10 cellular contexts compared by ENCODE assay signal in genomic region chr6:143397229-143398222, GRCh38. TPM values are rescaled to one million over a fixed set of nuclear protein-coding genes. Genes with fewer than 3 reads are reported as not detected.
DNase-seq lines count a peak whose midpoint lies in the region; ATAC-seq, FAIRE-seq and TF ChIP-seq lines count a peak whose summit lies in the region.
"Had no signal": no experiment of that assay in that cellular context is flagged by ENCODE, and none has a peak within 500 bp of the region (broad histone marks: within the 10 kb centered on the region; RNA-seq: fewer than 3 reads in every experiment).

No MANE protein-coding gene starts in this region.

- H3K4me3 ChIP-seq in HEK293 (ENCODE audit: low read depth, low read length) (no peak overlapping the region), astrocyte (ENCODE audit: insufficient read depth, low read depth, low read length) (peak overlapping the region; percentile 4), upper lobe of right lung (no peak overlapping the region)

- no peaks in the 10 kb centered on the region for H3K27me3 ChIP-seq in astrocyte (ENCODE audit: insufficient read depth, low read length)
- no peaks in the 10 kb centered on the region for H3K27me3 ChIP-seq in upper lobe of right lung

- H3K36me3 ChIP-seq in HEK293 (ENCODE audit: control insufficient read depth in 2 of 2, insufficient read depth in 1 of 2, low read length in 2 of 2): no peaks in the 10 kb centered on the region
- H3K36me3 ChIP-seq in astrocyte (ENCODE audit: insufficient read depth, low read length): no peaks in the 10 kb centered on the region
- H3K36me3 ChIP-seq in upper lobe of right lung: no peaks in the 10 kb centered on the region

- ATAC-seq in upper lobe of right lung: peak; percentile 92
- no peak for ATAC-seq in HG02870 (IDR thresholded peaks at IDR 0.05; ENCODE audit: unreplicated experiment)
- no peak for ATAC-seq in HG03460 (IDR thresholded peaks at IDR 0.05; ENCODE audit: unreplicated experiment)

- H3K9ac ChIP-seq in astrocyte (ENCODE audit: low read length): peak overlapping the region; percentile 70

- peaks cover 11% of the 10 kb centered on the region for H3K4me1 ChIP-seq in HEK293 (ENCODE audit: control insufficient read depth, insufficient read depth, low read length)
- peaks cover 36% of the 10 kb centered on the region for H3K4me1 ChIP-seq in astrocyte (ENCODE audit: insufficient read depth, low read length)
- H3K4me1 ChIP-seq in upper lobe of right lung: peaks cover 8% of the 10 kb centered on the region

- H2AFZ ChIP-seq in astrocyte (ENCODE audit: low read depth, low read length): peak overlapping the region; percentile 12

- H3K9me3 ChIP-seq in HEK293 (ENCODE audit: control insufficient read depth, insufficient read depth, low read depth, low read length): no peaks in the 10 kb centered on the region
- H3K9me3 ChIP-seq in astrocyte (ENCODE audit: insufficient read depth, low read depth, low read length): no peaks in the 10 kb centered on the region
- H3K9me3 ChIP-seq in upper lobe of right lung: no peaks in the 10 kb centered on the region

- TF ChIP-seq CTCF in HEK293 (tag by site-specific recombination; IDR thresholded peaks at IDR 0.05): no peak
- no peak for TF ChIP-seq CTCF in astrocyte (IDR thresholded peaks at IDR 0.05; ENCODE audit: insufficient read depth, low read depth, low read length)
- TF ChIP-seq CTCF in upper lobe of right lung (IDR thresholded peaks at IDR 0.05): no peak

- H3K27ac Mint-ChIP-seq in astrocyte (ENCODE audit: unreplicated experiment): peak overlapping the region; percentile 79
- H3K27ac Mint-ChIP-seq: activated naive CD8-positive, alpha-beta T cell had no signal

- peaks cover 40% of the 10 kb centered on the region for H3K4me1 Mint-ChIP-seq in astrocyte (ENCODE audit: low read depth, unreplicated experiment)

- DNase-seq in A172 (ENCODE audit: low spot score) (peak; percentile 89), astrocyte (ENCODE audit: low read depth) (peak; percentile 98), kidney glomerular epithelial cell (lab: John Stamatoyannopoulos, UW) (peak; percentile 90), upper lobe of right lung (peak; percentile 86), amniotic stem cell (lab: John Stamatoyannopoulos, UW) (no peak)

- intact Hi-C loops in upper lobe of right lung (cut with DNase I): no loop called here

- POLR2A ChIA-PET in HEK293 (lab: Yijun Ruan, JAX): no interaction called here

- no peaks in the 10 kb centered on the region for H3K9me3 Mint-ChIP-seq in astrocyte (ENCODE audit: unreplicated experiment)

- H3K4me3 Mint-ChIP-seq in astrocyte (ENCODE audit: unreplicated experiment): no peak overlapping the region
- H3K4me3 Mint-ChIP-seq: activated naive CD8-positive, alpha-beta T cell had no signal

- no peaks in the 10 kb centered on the region for H4K20me1 ChIP-seq in astrocyte (ENCODE audit: insufficient read depth, low read length)

- H3K79me2 ChIP-seq in astrocyte (ENCODE audit: insufficient read depth, low read length): no peaks in the 10 kb centered on the region

- peaks cover 2% of the 10 kb centered on the region for H3K36me3 Mint-ChIP-seq in astrocyte (ENCODE audit: low read depth, unreplicated experiment)
- H3K36me3 Mint-ChIP-seq: activated naive CD8-positive, alpha-beta T cell had no signal

- CTCF ChIA-PET in HEK293 (lab: Yijun Ruan, JAX): interaction anchor here (0.6 to 2.0 kb wide), 3 partner anchors 30 to 1662 kb away, joined by 3 to 9 read pairs (median 3); no protein-coding TSS in a partner anchor

- no peaks in the 10 kb centered on the region for H3K27me3 Mint-ChIP-seq in astrocyte (ENCODE audit: low read depth, unreplicated experiment)

- no peak for FAIRE-seq in astrocyte (lab: Jason Lieb, UNC)
- FAIRE-seq: GM18507 had no signal

- peak overlapping the region; percentile 65 for H3K4me2 ChIP-seq in astrocyte (ENCODE audit: low read length)

- no peak overlapping the region for H3K27ac ChIP-seq in HEK293 (ENCODE audit: extremely low read depth, low read depth, low read length)
- peak overlapping the region; percentile 94 for H3K27ac ChIP-seq in astrocyte (ENCODE audit: low read depth, low read length)
- H3K27ac ChIP-seq in upper lobe of right lung: peak overlapping the region; percentile 73

TF ChIP-seq in HEK293, 187 proteins besides CTCF, POLR2A, EP300 and RAD21:
- TF ChIP-seq SCRT2 (tag by site-specific recombination; IDR thresholded peaks at IDR 0.05) (0 out of 2 replicates have a peak, but pooled peaks have one; percentile 20), ZFHX2 (tag by site-specific recombination; conservative IDR thresholded peaks at IDR 0.05) (peak; percentile 51), REPIN1 (tag by site-specific recombination; IDR thresholded peaks at IDR 0.05; ENCODE audit: low read depth) (no peak)

RNA-seq across cellular contexts. Expression of gene ADAT2, which starts 53.0 kb away (rescaled TPM):
- total RNA-seq in A172 (2014; rRNA removed; shearing (Covaris generic)): 1.8 and 3.1 TPM in 2 replicates
- 6.2 and 8.1 TPM in 2 replicates for total RNA-seq in astrocyte
- total RNA-seq in upper lobe of right lung: 7.1 TPM

RNA-seq across cellular contexts. Expression of gene PEX3, which starts 53.1 kb away (rescaled TPM):
- total RNA-seq in A172 (2014; rRNA removed; shearing (Covaris generic)): 17.9 and 24.7 TPM in 2 replicates
- total RNA-seq in astrocyte: 14.2 and 20.8 TPM in 2 replicates
- 18.8 TPM for total RNA-seq in upper lobe of right lung
